ENCODE assay signal across 1 cellular context in genomic region chr1:242147096-242147976, GRCh38.
TF ChIP-seq lines count a peak whose summit lies in the region.

No MANE protein-coding gene starts in this region.

TF ChIP-seq in GM12878, 131 proteins besides CTCF, POLR2A, EP300 and RAD21 (continued from another document):
- no peak for TF ChIP-seq ATF2 (IDR thresholded peaks at IDR 0.05; ENCODE audit: low read length)
- TF ChIP-seq BCLAF1 (IDR thresholded peaks at IDR 0.05) = no peak
- no peak for TF ChIP-seq ASH2L (IDR thresholded peaks at IDR 0.05; ENCODE audit: borderline replicate concordance, low read depth)
- no peak for TF ChIP-seq ZNF622 (IDR thresholded peaks at IDR 0.05)
- TF ChIP-seq PAX8 (IDR thresholded peaks at IDR 0.05) = no peak
- no peak for TF ChIP-seq ZNF207 (IDR thresholded peaks at IDR 0.05; ENCODE audit: borderline replicate concordance)
- no peak for TF ChIP-seq IKZF1 (conservative IDR thresholded peaks at IDR 0.05)
